1 cellular context compared by ENCODE assay signal in genomic region chr1:208026880-208027438, GRCh38.
TF ChIP-seq lines count a peak whose summit lies in the region.

No MANE protein-coding gene starts in this region.

TF ChIP-seq in WTC11, 78 proteins besides CTCF, POLR2A, EP300 and RAD21 (continued from another document):
- TF ChIP-seq, protein P1, sequence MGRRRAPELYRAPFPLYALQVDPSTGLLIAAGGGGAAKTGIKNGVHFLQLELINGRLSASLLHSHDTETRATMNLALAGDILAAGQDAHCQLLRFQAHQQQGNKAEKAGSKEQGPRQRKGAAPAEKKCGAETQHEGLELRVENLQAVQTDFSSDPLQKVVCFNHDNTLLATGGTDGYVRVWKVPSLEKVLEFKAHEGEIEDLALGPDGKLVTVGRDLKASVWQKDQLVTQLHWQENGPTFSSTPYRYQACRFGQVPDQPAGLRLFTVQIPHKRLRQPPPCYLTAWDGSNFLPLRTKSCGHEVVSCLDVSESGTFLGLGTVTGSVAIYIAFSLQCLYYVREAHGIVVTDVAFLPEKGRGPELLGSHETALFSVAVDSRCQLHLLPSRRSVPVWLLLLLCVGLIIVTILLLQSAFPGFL (CRISPR knock-in tag; IDR thresholded peaks at IDR 0.05; ENCODE audit: borderline replicate concordance), result no peak
- TF ChIP-seq MLX (CRISPR knock-in tag; IDR thresholded peaks at IDR 0.05) (no peak), NFE2L1 (CRISPR knock-in tag; IDR thresholded peaks at IDR 0.05) (no peak), CREB1 (CRISPR knock-in tag; IDR thresholded peaks at IDR 0.05) (no peak), PRRX2 (CRISPR knock-in tag; IDR thresholded peaks at IDR 0.05) (no peak), SP1 (CRISPR knock-in tag; conservative IDR thresholded peaks at IDR 0.05) (no peak), TEAD4 (CRISPR knock-in tag; IDR thresholded peaks at IDR 0.05) (no peak), FOXP4 (CRISPR knock-in tag; IDR thresholded peaks at IDR 0.05) (no peak)
- TF ChIP-seq, protein P2, sequence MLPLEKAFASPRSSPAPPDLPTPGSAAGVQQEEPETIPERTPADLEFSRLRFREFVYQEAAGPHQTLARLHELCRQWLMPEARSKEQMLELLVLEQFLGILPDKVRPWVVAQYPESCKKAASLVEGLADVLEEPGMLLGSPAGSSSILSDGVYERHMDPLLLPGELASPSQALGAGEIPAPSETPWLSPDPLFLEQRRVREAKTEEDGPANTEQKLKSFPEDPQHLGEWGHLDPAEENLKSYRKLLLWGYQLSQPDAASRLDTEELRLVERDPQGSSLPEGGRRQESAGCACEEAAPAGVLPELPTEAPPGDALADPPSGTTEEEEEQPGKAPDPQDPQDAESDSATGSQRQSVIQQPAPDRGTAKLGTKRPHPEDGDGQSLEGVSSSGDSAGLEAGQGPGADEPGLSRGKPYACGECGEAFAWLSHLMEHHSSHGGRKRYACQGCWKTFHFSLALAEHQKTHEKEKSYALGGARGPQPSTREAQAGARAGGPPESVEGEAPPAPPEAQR (CRISPR knock-in tag; IDR thresholded peaks at IDR 0.05), result no peak
